8 cellular contexts compared by ENCODE assay signal in genomic region chr17:38557836-38558750, GRCh38. TPM values are rescaled to one million over a fixed set of nuclear protein-coding genes. Genes with fewer than 3 reads are reported as not detected.
DNase-seq lines count a peak whose midpoint lies in the region; ATAC-seq and TF ChIP-seq lines count a peak whose summit lies in the region.

No MANE protein-coding gene starts in this region.

- intact Hi-C loops in left ventricle myocardium superior (cut with micrococcal nuclease) (loop anchor here (10.0 kb wide), 1 partner anchor 107 kb away; no protein-coding TSS in a partner anchor), posterior vena cava (cut with DNase I) (loop anchor here in 1 of 2 donors (10.0 kb wide), 1 partner anchor 107 kb away; no protein-coding TSS in a partner anchor)

- H3K36me3 Mint-ChIP-seq in T-helper 17 cell (ENCODE audit: low read depth): peaks cover 4% of the 10 kb centered on the region
- no peaks in the 10 kb centered on the region for H3K36me3 Mint-ChIP-seq in type B pancreatic cell

- ATAC-seq in HG02759 (IDR thresholded peaks at IDR 0.05; ENCODE audit: unreplicated experiment): peak; percentile 83
- ATAC-seq in T-helper 17 cell: peak; percentile 82
- ATAC-seq in left ventricle myocardium superior: peak; percentile 94

- H3K27ac Mint-ChIP-seq in T-helper 17 cell (no peak overlapping the region), type B pancreatic cell (peak overlapping the region; percentile 93)

- peak overlapping the region; percentile 68 for H3K27ac ChIP-seq in angular gyrus (ENCODE audit: low read depth, low read length)

- H3K4me1 Mint-ChIP-seq in T-helper 17 cell (peaks cover 21% of the 10 kb centered on the region), type B pancreatic cell (ENCODE audit: unreplicated experiment) (peaks cover 15% of the 10 kb centered on the region)

- H3K4me3 Mint-ChIP-seq in T-helper 17 cell: peak overlapping the region; percentile 100
- peak overlapping the region; percentile 95 for H3K4me3 Mint-ChIP-seq in type B pancreatic cell

- no peaks in the 10 kb centered on the region for H3K9me3 Mint-ChIP-seq in type B pancreatic cell

- H3K27me3 Mint-ChIP-seq in T-helper 17 cell (peaks cover 38% of the 10 kb centered on the region), type B pancreatic cell (peaks cover 36% of the 10 kb centered on the region)

- H3K9me3 ChIP-seq in T-helper 17 cell (ENCODE audit: control insufficient read depth, low read length, poor library complexity, severe bottlenecking): no peaks in the 10 kb centered on the region

- DNase-seq in GDM1 (lab: John Stamatoyannopoulos, UW): peak; percentile 93
- DNase-seq in NCI-H1694 treated with DMSO at 0.1 percent for 48 hours (lab: John Stamatoyannopoulos, UW): peak; percentile 92
- DNase-seq in T-helper 17 cell: peak; percentile 84 to 86 (median 85)
- DNase-seq in left ventricle myocardium superior: peak; percentile 95
- DNase-seq in posterior vena cava (ENCODE audit: low spot score): peak; percentile 98
- DNase-seq in type B pancreatic cell (ENCODE audit: extremely low spot score, unreplicated experiment): peak; percentile 97

- peak; percentile 96 for TF ChIP-seq CTCF in type B pancreatic cell (conservative IDR thresholded peaks at IDR 0.05)

RNA-seq across cellular contexts. Expression of gene SRCIN1, which starts 47.7 kb away (rescaled TPM):
- total RNA-seq in T-helper 17 cell (under 1 TPM; 0.26 to 0.52 TPM), left ventricle myocardium superior (1.4 TPM), posterior vena cava (1 to 10 TPM in 1 of 2 donors, under 1 TPM in 1; 0.93 to 1.2 TPM), type B pancreatic cell (ENCODE audit: low replicate concordance) (8.3 and 11.9 TPM in 2 replicates)

Comparison
In these comparisons a context has a peak if more than half of its experiments do, and no peak if none do; other contexts are left out.
1. Peak in every context shown above with its lines: DNase-seq, ATAC-seq and H3K27ac ChIP-seq.